Comparison of ENCODE assay signal across 16 cellular contexts in genomic region chr11:120403966-120404365, GRCh38.
"Had no signal": no experiment of that assay in that cellular context is flagged by ENCODE, and none has a peak within 500 bp of the region (broad histone marks: within the 10 kb centered on the region; RNA-seq: fewer than 3 reads in every experiment).

No MANE protein-coding gene starts in this region.

- ATAC-seq: activated CD8-positive, alpha-beta T cell treated with anti-CD3 and anti-CD28 coated beads, Interleukin-2, amount 10 ng/mL, durations not matched to agents 7 days and 5 days; activated naive CD8-positive, alpha-beta T cell treated with anti-CD3 and anti-CD28 coated beads, Interleukin-2, amount 50 U/mL, for 24 hours; left ventricle myocardium superior; stimulated activated naive B cell treated with anti-CD40 and anti-IgM and Interleukin-4, amounts not matched to agents 10 μg/mL and 1 μg/mL and 100 μg/mL, for 72 hours had no signal

- H3K9me3 Mint-ChIP-seq: activated naive CD8-positive, alpha-beta T cell treated with anti-CD3 and anti-CD28 coated beads, Interleukin-2, amount 50 U/mL, for 24 hours; stimulated activated naive B cell treated with anti-CD40 and anti-IgM and Interleukin-4, amounts not matched to agents 10 μg/mL and 1 μg/mL and 100 μg/mL, for 72 hours had no signal

- H3K36me3 ChIP-seq: cardiac muscle cell, right atrium auricular region had no signal

- H3K4me3 Mint-ChIP-seq: activated CD8-positive, alpha-beta T cell treated with anti-CD3 and anti-CD28 coated beads, Interleukin-2, amount 10 ng/mL, durations not matched to agents 7 days and 5 days; activated naive CD8-positive, alpha-beta T cell treated with anti-CD3 and anti-CD28 coated beads, Interleukin-2, amount 50 U/mL, for 24 hours; stimulated activated naive B cell treated with anti-CD40 and anti-IgM and Interleukin-4, amounts not matched to agents 10 μg/mL and 1 μg/mL and 100 μg/mL, for 72 hours had no signal

- H3K27me3 ChIP-seq: cardiac muscle cell, esophagus squamous epithelium, right atrium auricular region, spleen, transverse colon had no signal

- H3K36me3 Mint-ChIP-seq: stimulated activated naive B cell treated with anti-CD40 and anti-IgM and Interleukin-4, amounts not matched to agents 10 μg/mL and 1 μg/mL and 100 μg/mL, for 72 hours had no signal

- H3K27ac Mint-ChIP-seq: activated CD8-positive, alpha-beta T cell treated with anti-CD3 and anti-CD28 coated beads, Interleukin-2, amount 10 ng/mL, durations not matched to agents 7 days and 5 days; activated naive CD8-positive, alpha-beta T cell treated with anti-CD3 and anti-CD28 coated beads, Interleukin-2, amount 50 U/mL, for 24 hours; stimulated activated naive B cell treated with anti-CD40 and anti-IgM and Interleukin-4, amounts not matched to agents 10 μg/mL and 1 μg/mL and 100 μg/mL, for 72 hours had no signal

- H3K9me3 ChIP-seq: esophagus squamous epithelium, right atrium auricular region, spleen, transverse colon had no signal

- DNase-seq: activated CD4-positive, alpha-beta T cell treated with anti-CD3 and anti-CD28 coated beads for 48 hours; activated CD8-positive, alpha-beta memory T cell treated with anti-CD3 and anti-CD28 coated beads, Interleukin-2, amount 50 U/mL, for 48 hours; activated CD8-positive, alpha-beta T cell treated with anti-CD3 and anti-CD28 coated beads, Interleukin-2, amount 10 ng/mL, durations not matched to agents 7 days and 5 days; activated naive CD4-positive, alpha-beta T cell; activated naive CD8-positive, alpha-beta T cell treated with anti-CD3 and anti-CD28 coated beads, Interleukin-2, amount 50 U/mL, for 24 hours; esophagus squamous epithelium; left ventricle myocardium superior; posterior cingulate gyrus; spleen; stimulated activated CD4-positive, alpha-beta T cell treated with anti-CD3 and anti-CD28 coated beads, Interleukin-2, amount 100 ng/mL, for 24 hours; stimulated activated naive B cell treated with anti-CD40 and anti-IgM and Interleukin-4, amounts not matched to agents 10 μg/mL and 1 μg/mL and 100 μg/mL, for 72 hours; substantia nigra; transverse colon had no signal

- H3K27ac ChIP-seq: cardiac muscle cell, esophagus squamous epithelium, transverse colon, VCaP had no signal

- H3K4me3 ChIP-seq: cardiac muscle cell, esophagus squamous epithelium, right atrium auricular region, spleen, transverse colon had no signal
